ENCODE assay signal across 1 cellular context in genomic region chr6:43667245-43668150, GRCh38.
TF ChIP-seq lines count a peak whose summit lies in the region.

No MANE protein-coding gene starts in this region.

TF ChIP-seq in HepG2, 621 proteins besides CTCF, POLR2A, EP300 and RAD21 (continued from another document and continues in another):
- peak; percentile 66; the same call in 1 of the 2 replicates for TF ChIP-seq NRL (CRISPR knock-in tag; IDR thresholded peaks at IDR 0.05; ENCODE audit: borderline replicate concordance)
- TF ChIP-seq ZNF562 (CRISPR knock-in tag; IDR thresholded peaks at IDR 0.05; ENCODE audit: borderline replicate concordance) = no peak
- TF ChIP-seq RFX3 (CRISPR knock-in tag; IDR thresholded peaks at IDR 0.05) = no peak
- TF ChIP-seq TAF15 (IDR thresholded peaks at IDR 0.05; ENCODE audit: low read depth, low read length, poor library complexity, severe bottlenecking) = no peak
- peak; percentile 16; the same call in 1 of the 2 replicates for TF ChIP-seq KMT2B (CRISPR knock-in tag; IDR thresholded peaks at IDR 0.05)
- TF ChIP-seq ZC3H4 (CRISPR knock-in tag; IDR thresholded peaks at IDR 0.05; ENCODE audit: borderline replicate concordance) = no peak
- TF ChIP-seq CENPX (CRISPR knock-in tag; IDR thresholded peaks at IDR 0.05) = no peak
- no peak for TF ChIP-seq RFX1 (IDR thresholded peaks at IDR 0.05)
- TF ChIP-seq PBX3 (CRISPR knock-in tag; IDR thresholded peaks at IDR 0.05; ENCODE audit: borderline replicate concordance) = no peak
- TF ChIP-seq SMC3 (IDR thresholded peaks at IDR 0.05; ENCODE audit: low read length) = peak; percentile 81
- no peak for TF ChIP-seq ZNF275 (CRISPR knock-in tag; IDR thresholded peaks at IDR 0.05; ENCODE audit: borderline replicate concordance)
- no peak for TF ChIP-seq HDAC6 (IDR thresholded peaks at IDR 0.05; ENCODE audit: low read depth, low read length)
- no peak for TF ChIP-seq ZBTB37 (CRISPR knock-in tag; IDR thresholded peaks at IDR 0.05)
- no peak; the same call in 1 of the 2 replicates for TF ChIP-seq ZNF747 (CRISPR knock-in tag; IDR thresholded peaks at IDR 0.05; ENCODE audit: borderline replicate concordance)
- TF ChIP-seq TAF1 (CRISPR knock-in tag; IDR thresholded peaks at IDR 0.05) = no peak
- TF ChIP-seq ZNF362 (CRISPR knock-in tag; IDR thresholded peaks at IDR 0.05; ENCODE audit: borderline replicate concordance) = peak; percentile 42; the same call in 1 of the 2 replicates
- TF ChIP-seq ATAD3A (CRISPR knock-in tag; IDR thresholded peaks at IDR 0.05) = no peak
- TF ChIP-seq KDM1A (CRISPR knock-in tag; IDR thresholded peaks at IDR 0.05) = 0 out of 2 replicates have a peak, but pooled peaks have one; percentile 11
- 0 out of 2 replicates have a peak, but pooled peaks have one; percentile 4 for TF ChIP-seq SMYD3 (CRISPR knock-in tag; IDR thresholded peaks at IDR 0.05)
- TF ChIP-seq ZNF414 (CRISPR knock-in tag; IDR thresholded peaks at IDR 0.05) = no peak; the same call in none of the 2 replicates
- no peak; the same call in 1 of the 2 replicates for TF ChIP-seq ZNF205 (CRISPR knock-in tag; IDR thresholded peaks at IDR 0.05)
- peak; percentile 50; the same call in 1 of the 2 replicates for TF ChIP-seq TFAP4 (IDR thresholded peaks at IDR 0.05; ENCODE audit: borderline replicate concordance, low read depth)
- peak; percentile 43; the same call in 1 of the 2 replicates for TF ChIP-seq ELF3 (CRISPR knock-in tag; IDR thresholded peaks at IDR 0.05)
- TF ChIP-seq PRDM15 (CRISPR knock-in tag; IDR thresholded peaks at IDR 0.05) = no peak
- TF ChIP-seq ZFAT (CRISPR knock-in tag; conservative IDR thresholded peaks at IDR 0.05) = no peak
- TF ChIP-seq ATF1 (CRISPR knock-in tag; IDR thresholded peaks at IDR 0.05) = no peak
- TF ChIP-seq ZNF605 (CRISPR knock-in tag; IDR thresholded peaks at IDR 0.05) = no peak
- TF ChIP-seq IKZF4 (CRISPR knock-in tag; IDR thresholded peaks at IDR 0.05; ENCODE audit: borderline replicate concordance, low read depth, not compliant biosample characterization) = no peak
- no peak for TF ChIP-seq PRDM10 (CRISPR knock-in tag; IDR thresholded peaks at IDR 0.05; ENCODE audit: low read depth)
- 0 out of 2 replicates have a peak, but pooled peaks have one; percentile 76 for TF ChIP-seq FOXC1 (CRISPR knock-in tag; IDR thresholded peaks at IDR 0.05; ENCODE audit: borderline replicate concordance)
- TF ChIP-seq ZBTB14 (CRISPR knock-in tag; IDR thresholded peaks at IDR 0.05) = no peak
- 0 out of 2 replicates have a peak, but pooled peaks have one; percentile 68 for TF ChIP-seq ZNF569 (CRISPR knock-in tag; IDR thresholded peaks at IDR 0.05; ENCODE audit: borderline replicate concordance)
- TF ChIP-seq HNF1B (CRISPR knock-in tag; IDR thresholded peaks at IDR 0.05) = peak; percentile 90
- TF ChIP-seq REXO4 (CRISPR knock-in tag; IDR thresholded peaks at IDR 0.05; ENCODE audit: borderline replicate concordance) = no peak
- TF ChIP-seq XBP1 (CRISPR knock-in tag; IDR thresholded peaks at IDR 0.05) = no peak
- TF ChIP-seq ZIK1 (CRISPR knock-in tag; IDR thresholded peaks at IDR 0.05; ENCODE audit: borderline replicate concordance, low read depth) = 0 out of 2 replicates have a peak, but pooled peaks have one; percentile 83
- no peak for TF ChIP-seq ZNF589 (CRISPR knock-in tag; conservative IDR thresholded peaks at IDR 0.05)
- TF ChIP-seq KLF13 (CRISPR knock-in tag; IDR thresholded peaks at IDR 0.05) = 0 out of 2 replicates have a peak, but pooled peaks have one; percentile 54
- no peak for TF ChIP-seq RORA (CRISPR knock-in tag; IDR thresholded peaks at IDR 0.05)
- no peak for TF ChIP-seq YEATS4 (CRISPR knock-in tag; IDR thresholded peaks at IDR 0.05; ENCODE audit: borderline replicate concordance)
- TF ChIP-seq TBX2 (CRISPR knock-in tag; IDR thresholded peaks at IDR 0.05; ENCODE audit: borderline replicate concordance) = 0 out of 2 replicates have a peak, but pooled peaks have one; percentile 42
- no peak; the same call in 1 of the 2 replicates for TF ChIP-seq ZNF816 (CRISPR knock-in tag; IDR thresholded peaks at IDR 0.05; ENCODE audit: borderline replicate concordance)
- TF ChIP-seq GABPB1 (CRISPR knock-in tag; IDR thresholded peaks at IDR 0.05) = peak; percentile 51; the same call in 1 of the 2 replicates
